In the genomic region with DNA sequence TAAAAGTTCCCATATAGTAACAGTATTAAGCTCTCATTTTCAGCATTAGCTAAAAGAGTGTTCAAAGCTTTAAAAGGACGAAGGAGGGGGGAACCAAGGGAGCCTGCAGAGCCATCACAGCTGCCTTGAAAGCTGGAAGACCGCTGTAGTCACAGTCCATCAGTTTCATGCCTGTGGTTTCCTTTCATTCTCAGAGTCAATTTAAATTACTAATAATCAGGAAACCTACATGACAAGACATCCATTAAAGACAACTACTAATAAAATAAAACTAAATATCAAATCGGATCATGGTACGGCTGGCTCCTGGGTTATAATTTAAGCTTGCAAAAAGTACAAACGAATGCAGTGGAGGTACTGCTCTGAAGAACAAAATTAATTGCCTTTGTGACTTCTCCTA, we compare ENCODE assay signal across 27 cellular contexts.
DNase-seq lines count a peak whose midpoint lies in the region; ATAC-seq and TF ChIP-seq lines count a peak whose summit lies in the region.
"Had no signal": no experiment of that assay in that cellular context is flagged by ENCODE, and none has a peak within 500 bp of the region (broad histone marks: within the 10 kb centered on the region; RNA-seq: fewer than 3 reads in every experiment).

No MANE protein-coding gene starts in this region.

- WGBS in SK-N-SH (ENCODE audit: low lambda C conversion rate), result 73% methylated on average over 5 of the region's 5 CpGs

- no peak overlapping the region for H3K4me2 ChIP-seq in SK-N-SH
- H3K4me2 ChIP-seq in neural progenitor cell, result peak overlapping the region; percentile 28

- H3K9me3 ChIP-seq in SK-N-SH (no peaks in the 10 kb centered on the region), neural progenitor cell (ENCODE audit: low read depth) (no peaks in the 10 kb centered on the region)
- H3K9me3 ChIP-seq: adrenal gland, breast epithelium had no signal

- no peak overlapping the region for H3K4me3 Mint-ChIP-seq in neural progenitor cell
- H3K4me3 Mint-ChIP-seq: CD14-positive monocyte; mesothelial cell of epicardium; natural killer cell treated with Interleukin-12 subunit alpha and Interleukin-12 subunit beta and Interleukin-15 and Interleukin-18, amount 100 ng/mL, for 72 hours had no signal

- no peaks in the 10 kb centered on the region for H3K9me2 ChIP-seq in SK-N-SH

- H3K36me3 Mint-ChIP-seq in neural progenitor cell, result peaks cover 8% of the 10 kb centered on the region
- H3K36me3 Mint-ChIP-seq: natural killer cell treated with Interleukin-12 subunit alpha and Interleukin-12 subunit beta and Interleukin-15 and Interleukin-18, amount 100 ng/mL, for 72 hours had no signal

- H3F3A ChIP-seq in SK-N-SH (replicated peaks; ENCODE audit: insufficient read depth) (peaks cover 3% of the 10 kb centered on the region), neural progenitor cell (ENCODE audit: low read depth) (peaks cover 4% of the 10 kb centered on the region)

- H3K79me2 ChIP-seq in SK-N-SH (ENCODE audit: insufficient read depth), result no peaks in the 10 kb centered on the region
- peaks cover 15% of the 10 kb centered on the region for H3K79me2 ChIP-seq in neural progenitor cell (ENCODE audit: low read depth)

- H3K4me1 ChIP-seq in SK-N-SH (ENCODE audit: control insufficient read depth in 1 of 2, insufficient read depth in 2 of 2, low read depth in 1 of 2, low read length in 1 of 2) (peaks cover 4 to 5% of the 10 kb centered on the region in 2 experiments; a peak in 2 of 4 replicates), neural progenitor cell (peaks cover 15% of the 10 kb centered on the region)
- H3K4me1 ChIP-seq: adrenal gland, breast epithelium, parathyroid adenoma had no signal

- DNase-seq in GM12865 (ENCODE audit: low read depth) (peak; percentile 66), SK-N-SH (no peak), neural progenitor cell (ENCODE audit: low spot score) (no peak), EL (no peak), NOMO-1 (lab: John Stamatoyannopoulos, UW; ENCODE audit: unreplicated experiment in 2 of 2) (no peak), coronary artery (ENCODE audit: low spot score) (no peak), GM03348 (ENCODE audit: low spot score) (no peak)
- DNase-seq: ACHN; activated CD4-positive, CD25-positive, alpha-beta regulatory T cell treated with anti-CD3 and anti-CD28 coated beads, Interleukin-2, amount 50 U/mL, for 72 hours; activated T-cell treated with anti-CD3 and anti-CD28 coated beads, Interleukin-2, amount 50 U/mL, for 1 hour; adrenal gland; cortex of kidney; DMS 273 treated with DMSO at 0.1 percent for 48 hours; kidney; NCI-H1930; NCI-H226; NCI-H774; PC-3; SHP77; stimulated activated CD8-positive, alpha-beta memory T cell treated with anti-CD3 and anti-CD28 coated beads, Interleukin-4, amount 100 ng/mL, for 48 hours had no signal

- CTCF ChIA-PET in SK-N-SH (lab: Yijun Ruan, JAX), result no interaction called here

- no peak overlapping the region for H3K4me3 ChIP-seq in GM12865 (ENCODE audit: low read depth, low read length)
- no peak overlapping the region for H3K4me3 ChIP-seq in SK-N-SH (ENCODE audit: low read depth in 2 of 2, low read length in 1 of 2)
- H3K4me3 ChIP-seq in neural progenitor cell, result no peak overlapping the region
- no peak overlapping the region for H3K4me3 ChIP-seq in coronary artery
- H3K4me3 ChIP-seq: adrenal gland, breast epithelium had no signal

- H3K9ac ChIP-seq in SK-N-SH (no peak overlapping the region), neural progenitor cell (no peak overlapping the region)
- H3K9ac ChIP-seq: parathyroid adenoma had no signal

- H2AFZ ChIP-seq in SK-N-SH (ENCODE audit: low read depth) (no peak overlapping the region), neural progenitor cell (replicated peaks) (no peak overlapping the region)
- H2AFZ ChIP-seq: parathyroid adenoma had no signal

- H4K20me1 ChIP-seq in SK-N-SH (ENCODE audit: insufficient read depth) (no peaks in the 10 kb centered on the region), neural progenitor cell (ENCODE audit: low read depth) (no peaks in the 10 kb centered on the region)

- no peak for TF ChIP-seq RAD21 in SK-N-SH (IDR thresholded peaks at IDR 0.05; ENCODE audit: low read length)

- H3K27ac Mint-ChIP-seq in neural progenitor cell, result no peak overlapping the region
- H3K27ac Mint-ChIP-seq: mesothelial cell of epicardium; natural killer cell treated with Interleukin-12 subunit alpha and Interleukin-12 subunit beta and Interleukin-15 and Interleukin-18, amount 100 ng/mL, for 72 hours had no signal

- no peak for TF ChIP-seq EP300 in SK-N-SH (IDR thresholded peaks at IDR 0.05; ENCODE audit: borderline replicate concordance in 1 of 2, low read depth in 1 of 2, low read length in 1 of 2)

- no peaks in the 10 kb centered on the region for H3K27me3 ChIP-seq in SK-N-SH (ENCODE audit: insufficient read depth)
- H3K27me3 ChIP-seq in neural progenitor cell, result no peaks in the 10 kb centered on the region
- H3K27me3 ChIP-seq: adrenal gland, breast epithelium had no signal

- TF ChIP-seq CTCF in GM12865 (IDR thresholded peaks at IDR 0.05; ENCODE audit: insufficient read depth, low read depth, low read length, missing control alignments) (no peak), SK-N-SH (IDR thresholded peaks at IDR 0.05) (no peak), neural progenitor cell (IDR thresholded peaks at IDR 0.05) (no peak), coronary artery (IDR thresholded peaks at IDR 0.05) (no peak)

- peaks cover 27% of the 10 kb centered on the region for H3K4me1 Mint-ChIP-seq in neural progenitor cell
- H3K4me1 Mint-ChIP-seq: mesothelial cell of epicardium had no signal

- no peak overlapping the region for H3K27ac ChIP-seq in SK-N-SH (ENCODE audit: low read depth in 2 of 2, low read length in 1 of 2)
- peak overlapping the region; percentile 53 for H3K27ac ChIP-seq in neural progenitor cell
- no peak overlapping the region for H3K27ac ChIP-seq in coronary artery
- H3K27ac ChIP-seq: adrenal gland, breast epithelium, parathyroid adenoma had no signal

- POLR2A ChIA-PET in SK-N-SH (lab: Yijun Ruan, JAX), result interaction anchor here (0.6 kb wide), 1 partner anchor 26 kb away, joined by 3 read pairs; no protein-coding TSS in a partner anchor

- ATAC-seq in GM19467 (IDR thresholded peaks at IDR 0.05; ENCODE audit: unreplicated experiment), result peak; percentile 53
- ATAC-seq: natural killer cell treated with Interleukin-12 subunit alpha and Interleukin-12 subunit beta and Interleukin-15 and Interleukin-18, amount 100 ng/mL, for 72 hours; PC-3; sciatic nerve had no signal

- H3K27me3 Mint-ChIP-seq in neural progenitor cell (ENCODE audit: insufficient read depth, low read depth), result peaks cover 4% of the 10 kb centered on the region
- H3K27me3 Mint-ChIP-seq: natural killer cell treated with Interleukin-12 subunit alpha and Interleukin-12 subunit beta and Interleukin-15 and Interleukin-18, amount 100 ng/mL, for 72 hours had no signal

- peaks cover 15% of the 10 kb centered on the region for H3K9me3 Mint-ChIP-seq in neural progenitor cell
- H3K9me3 Mint-ChIP-seq: natural killer cell treated with Interleukin-12 subunit alpha and Interleukin-12 subunit beta and Interleukin-15 and Interleukin-18, amount 100 ng/mL, for 72 hours had no signal

- H3K36me3 ChIP-seq in SK-N-SH (replicated peaks in 1 of 2; ENCODE audit: control insufficient read depth in 1 of 2, insufficient read depth in 2 of 2, low read length in 1 of 2) (no peaks in the 10 kb centered on the region), neural progenitor cell (no peaks in the 10 kb centered on the region)
- H3K36me3 ChIP-seq: adrenal gland, breast epithelium had no signal

TF ChIP-seq in SK-N-SH, 30 proteins besides CTCF, POLR2A, EP300 and RAD21:
- TF ChIP-seq, protein P1, sequence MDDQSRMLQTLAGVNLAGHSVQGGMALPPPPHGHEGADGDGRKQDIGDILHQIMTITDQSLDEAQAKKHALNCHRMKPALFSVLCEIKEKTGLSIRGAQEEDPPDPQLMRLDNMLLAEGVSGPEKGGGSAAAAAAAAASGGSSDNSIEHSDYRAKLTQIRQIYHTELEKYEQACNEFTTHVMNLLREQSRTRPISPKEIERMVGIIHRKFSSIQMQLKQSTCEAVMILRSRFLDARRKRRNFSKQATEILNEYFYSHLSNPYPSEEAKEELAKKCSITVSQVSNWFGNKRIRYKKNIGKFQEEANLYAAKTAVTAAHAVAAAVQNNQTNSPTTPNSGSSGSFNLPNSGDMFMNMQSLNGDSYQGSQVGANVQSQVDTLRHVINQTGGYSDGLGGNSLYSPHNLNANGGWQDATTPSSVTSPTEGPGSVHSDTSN (IDR thresholded peaks at IDR 0.05), result peak; percentile 44; the same call in 1 of the 2 replicates
- TF ChIP-seq, protein P2, sequence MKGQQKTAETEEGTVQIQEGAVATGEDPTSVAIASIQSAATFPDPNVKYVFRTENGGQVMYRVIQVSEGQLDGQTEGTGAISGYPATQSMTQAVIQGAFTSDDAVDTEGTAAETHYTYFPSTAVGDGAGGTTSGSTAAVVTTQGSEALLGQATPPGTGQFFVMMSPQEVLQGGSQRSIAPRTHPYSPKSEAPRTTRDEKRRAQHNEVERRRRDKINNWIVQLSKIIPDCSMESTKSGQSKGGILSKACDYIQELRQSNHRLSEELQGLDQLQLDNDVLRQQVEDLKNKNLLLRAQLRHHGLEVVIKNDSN (IDR thresholded peaks at IDR 0.05; ENCODE audit: borderline replicate concordance, low read depth), result no peak
